In genomic region chr9:91127653-91128052, GRCh38 we compare ENCODE assay signal across 1 cellular context.
TF ChIP-seq lines count a peak whose summit lies in the region.

No MANE protein-coding gene starts in this region.

TF ChIP-seq in IMR-90, 13 proteins besides CTCF, POLR2A, EP300 and RAD21 (continued from another document):
- TF ChIP-seq ELK1 (IDR thresholded peaks at IDR 0.05; ENCODE audit: borderline replicate concordance, low read depth, low read length) (no peak), RCOR1 (IDR thresholded peaks at IDR 0.05; ENCODE audit: insufficient replicate concordance, low read length) (no peak), CHD1 (IDR thresholded peaks at IDR 0.05; ENCODE audit: low read depth, low read length) (no peak), BHLHE40 (IDR thresholded peaks at IDR 0.05; ENCODE audit: low read depth, low read length) (no peak)
